ENCODE assay signal across 2 cellular contexts in the genomic region with DNA sequence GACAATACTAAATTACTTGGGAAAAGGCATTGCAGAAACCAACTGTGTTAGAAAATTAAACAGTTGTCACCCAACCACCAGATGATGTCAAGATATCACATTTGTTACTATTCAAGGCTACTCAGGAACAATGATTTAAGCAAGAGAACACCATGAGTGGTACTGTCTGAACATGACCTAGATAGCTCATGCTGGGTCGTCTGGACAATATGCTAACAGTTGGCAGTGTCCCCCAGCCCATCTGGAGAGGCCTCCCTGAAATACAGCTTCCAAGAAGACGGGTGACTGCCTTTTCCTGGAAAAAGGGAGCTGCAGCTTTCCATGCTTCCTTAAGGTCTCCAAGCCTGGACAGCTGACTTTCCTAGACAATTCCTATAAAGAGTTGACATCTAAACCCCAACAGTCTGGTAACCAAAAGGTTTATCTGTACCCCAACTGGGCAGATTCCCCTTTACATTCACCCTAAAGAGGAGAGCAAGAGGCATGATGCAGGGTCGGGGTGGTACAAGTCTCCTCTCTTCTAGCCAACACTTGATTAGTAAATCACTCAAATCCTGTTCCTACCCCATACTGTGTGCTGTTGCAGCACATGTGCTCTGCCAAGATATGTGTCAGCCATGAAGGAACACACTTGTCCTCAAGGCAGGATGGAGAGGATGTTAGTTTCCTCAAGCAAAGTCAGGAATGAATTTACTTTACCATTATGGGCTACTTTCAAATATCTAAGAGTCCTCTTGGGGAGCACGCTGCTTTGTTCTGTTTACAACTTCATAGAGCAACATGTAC.
TF ChIP-seq lines count a peak whose summit lies in the region.

No MANE protein-coding gene starts in this region.

TF ChIP-seq in A549, 52 proteins besides CTCF, POLR2A, EP300 and RAD21 (continued from another document):
- TF ChIP-seq BHLHE40 (IDR thresholded peaks at IDR 0.05; ENCODE audit: low read depth, low read length) (no peak), MAX (IDR thresholded peaks at IDR 0.05) (no peak), ZFP36 (IDR thresholded peaks at IDR 0.05; ENCODE audit: borderline replicate concordance, partially characterized antibody) (no peak), HOXB13 (CRISPR knock-in tag; IDR thresholded peaks at IDR 0.05; ENCODE audit: low read depth) (no peak), MAFK (IDR thresholded peaks at IDR 0.05; ENCODE audit: partially characterized antibody) (no peak), RFX5 (IDR thresholded peaks at IDR 0.05) (no peak), HES2 (IDR thresholded peaks at IDR 0.05) (no peak), FOXS1 (CRISPR knock-in tag; IDR thresholded peaks at IDR 0.05) (no peak)

TF ChIP-seq in SK-N-SH treated with all-trans-retinoic acid at 6 μM for 48 hours, 23 proteins besides CTCF, POLR2A, EP300 and RAD21 (continued from another document):
- no peak for TF ChIP-seq ISL1 (CRISPR knock-in tag; IDR thresholded peaks at IDR 0.05)
- no peak for TF ChIP-seq ZFP3 (CRISPR knock-in tag; IDR thresholded peaks at IDR 0.05)
- no peak for TF ChIP-seq CREB5 (CRISPR knock-in tag; IDR thresholded peaks at IDR 0.05; ENCODE audit: low read depth)
- TF ChIP-seq ZFP30 (CRISPR knock-in tag; IDR thresholded peaks at IDR 0.05): no peak
- no peak for TF ChIP-seq ZNF565 (CRISPR knock-in tag; conservative IDR thresholded peaks at IDR 0.05; ENCODE audit: low read depth)
- TF ChIP-seq ZNF70 (CRISPR knock-in tag; IDR thresholded peaks at IDR 0.05): no peak
- no peak for TF ChIP-seq TOX (CRISPR knock-in tag; IDR thresholded peaks at IDR 0.05; ENCODE audit: borderline replicate concordance)
- no peak for TF ChIP-seq RARB (CRISPR knock-in tag; IDR thresholded peaks at IDR 0.05)
- no peak for TF ChIP-seq SNAI2 (CRISPR knock-in tag; IDR thresholded peaks at IDR 0.05)
- no peak for TF ChIP-seq BACH2 (CRISPR knock-in tag; IDR thresholded peaks at IDR 0.05; ENCODE audit: borderline replicate concordance)
- no peak for TF ChIP-seq POU6F1 (CRISPR knock-in tag; IDR thresholded peaks at IDR 0.05; ENCODE audit: borderline replicate concordance, low read depth)
- TF ChIP-seq PATZ1 (CRISPR knock-in tag; IDR thresholded peaks at IDR 0.05; ENCODE audit: borderline replicate concordance): no peak
- TF ChIP-seq ESRRG (CRISPR knock-in tag; IDR thresholded peaks at IDR 0.05): no peak
- TF ChIP-seq CSDC2 (CRISPR knock-in tag; IDR thresholded peaks at IDR 0.05): no peak
- TF ChIP-seq ZNF8 (CRISPR knock-in tag; IDR thresholded peaks at IDR 0.05): no peak
- no peak for TF ChIP-seq TCF4 (CRISPR knock-in tag; IDR thresholded peaks at IDR 0.05; ENCODE audit: borderline replicate concordance)
